In the genomic region with DNA sequence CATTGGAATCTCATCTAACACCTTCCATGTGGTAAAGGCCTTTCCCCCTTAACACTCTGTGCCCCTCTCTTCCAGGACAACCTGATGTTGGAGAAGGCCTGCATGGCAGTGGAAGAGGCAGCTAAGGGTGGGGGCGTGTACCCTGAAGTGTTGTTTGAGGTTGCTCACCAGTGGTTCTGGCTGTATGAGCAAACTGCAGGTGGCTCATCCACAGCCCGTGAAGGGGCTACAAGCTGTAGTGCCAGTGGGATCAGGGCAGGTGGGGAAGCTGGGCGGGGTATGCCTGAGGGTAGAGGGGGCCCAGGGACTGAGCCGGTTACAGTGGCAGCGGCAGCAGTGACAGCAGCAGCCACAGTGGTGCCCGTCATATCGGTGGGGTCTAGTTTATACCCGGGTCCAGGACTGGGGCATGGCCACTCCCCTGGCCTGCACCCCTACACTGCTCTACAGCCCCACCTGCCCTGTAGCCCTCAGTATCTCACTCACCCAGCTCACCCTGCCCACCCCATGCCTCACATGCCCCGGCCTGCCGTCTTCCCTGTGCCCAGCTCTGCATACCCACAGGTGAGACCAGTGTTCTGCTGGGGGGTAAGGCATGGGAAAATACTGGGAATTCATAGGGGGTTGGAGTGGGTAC, we compare ENCODE assay signal across 15 cellular contexts. TPM values are rescaled to one million over a fixed set of nuclear protein-coding genes. Genes with fewer than 3 reads are reported as not detected.
DNase-seq lines count a peak whose midpoint lies in the region; ATAC-seq and FAIRE-seq lines count a peak whose summit lies in the region.
"Had no signal": no experiment of that assay in that cellular context is flagged by ENCODE, and none has a peak within 500 bp of the region (broad histone marks: within the 10 kb centered on the region; RNA-seq: fewer than 3 reads in every experiment).

No MANE protein-coding gene starts in this region.

- no peaks in the 10 kb centered on the region for H3K27me3 Mint-ChIP-seq in activated naive CD8-positive, alpha-beta T cell treated with anti-CD3 and anti-CD28 coated beads, Interleukin-2, amount 50 U/mL, for 24 hours
- no peaks in the 10 kb centered on the region for H3K27me3 Mint-ChIP-seq in memory B cell
- H3K27me3 Mint-ChIP-seq: progenitor cell of endocrine pancreas; stimulated activated naive CD8-positive, alpha-beta T cell treated with anti-CD3 and anti-CD28 coated beads, Interleukin-15, Interleukin-2, amounts not matched to agents 100 ng/mL and 50 ng/mL, for 24 hours had no signal

- peaks cover 6% of the 10 kb centered on the region for H3K4me1 Mint-ChIP-seq in activated naive CD8-positive, alpha-beta T cell treated with anti-CD3 and anti-CD28 coated beads, Interleukin-2, amount 50 U/mL, for 24 hours
- peaks cover 7% of the 10 kb centered on the region for H3K4me1 Mint-ChIP-seq in memory B cell

- ATAC-seq in activated naive CD4-positive, alpha-beta T cell treated with anti-CD3 and anti-CD28 coated beads, Interleukin-2, amount 50 U/mL, for 72 hours: peak; percentile 15 to 21
- peak; percentile 18 for ATAC-seq in activated naive CD8-positive, alpha-beta T cell treated with anti-CD3 and anti-CD28 coated beads, Interleukin-2, amount 50 U/mL, for 24 hours
- ATAC-seq in memory B cell (ENCODE audit: low read depth) (peak; percentile 11), GM19455 (IDR thresholded peaks at IDR 0.05; ENCODE audit: unreplicated experiment) (no peak), GM18868 (IDR thresholded peaks at IDR 0.05; ENCODE audit: unreplicated experiment) (no peak), HG03457 (IDR thresholded peaks at IDR 0.05; ENCODE audit: unreplicated experiment) (no peak)
- ATAC-seq: body of pancreas had no signal

- FAIRE-seq in urothelium cell line (lab: Jason Lieb, UNC): peak; percentile 23

- H3K4me3 Mint-ChIP-seq in activated naive CD8-positive, alpha-beta T cell treated with anti-CD3 and anti-CD28 coated beads, Interleukin-2, amount 50 U/mL, for 24 hours: no peak overlapping the region
- no peak overlapping the region for H3K4me3 Mint-ChIP-seq in memory B cell
- H3K4me3 Mint-ChIP-seq: stimulated activated naive CD8-positive, alpha-beta T cell treated with anti-CD3 and anti-CD28 coated beads, Interleukin-15, Interleukin-2, amounts not matched to agents 100 ng/mL and 50 ng/mL, for 24 hours had no signal

- peak overlapping the region; percentile 43 to 93 for H3K27ac Mint-ChIP-seq in activated naive CD4-positive, alpha-beta T cell treated with anti-CD3 and anti-CD28 coated beads, Interleukin-2, amount 50 U/mL, for 72 hours
- H3K27ac Mint-ChIP-seq in activated naive CD8-positive, alpha-beta T cell treated with anti-CD3 and anti-CD28 coated beads, Interleukin-2, amount 50 U/mL, for 24 hours: no peak overlapping the region
- peak overlapping the region; percentile 47 for H3K27ac Mint-ChIP-seq in memory B cell
- H3K27ac Mint-ChIP-seq: progenitor cell of endocrine pancreas; stimulated activated naive CD8-positive, alpha-beta T cell treated with anti-CD3 and anti-CD28 coated beads, Interleukin-15, Interleukin-2, amounts not matched to agents 100 ng/mL and 50 ng/mL, for 24 hours had no signal

- H3K9me3 Mint-ChIP-seq in activated naive CD4-positive, alpha-beta T cell treated with anti-CD3 and anti-CD28 coated beads, Interleukin-2, amount 50 U/mL, for 72 hours: no peaks in the 10 kb centered on the region
- no peaks in the 10 kb centered on the region for H3K9me3 Mint-ChIP-seq in activated naive CD8-positive, alpha-beta T cell treated with anti-CD3 and anti-CD28 coated beads, Interleukin-2, amount 50 U/mL, for 24 hours
- no peaks in the 10 kb centered on the region for H3K9me3 Mint-ChIP-seq in memory B cell
- H3K9me3 Mint-ChIP-seq: stimulated activated naive CD8-positive, alpha-beta T cell treated with anti-CD3 and anti-CD28 coated beads, Interleukin-15, Interleukin-2, amounts not matched to agents 100 ng/mL and 50 ng/mL, for 24 hours had no signal

- DNase-seq in activated naive CD4-positive, alpha-beta T cell treated with anti-CD3 and anti-CD28 coated beads, Interleukin-2, amount 50 U/mL, for 72 hours (ENCODE audit: low spot score in 2 of 2): no peak
- no peak for DNase-seq in activated naive CD4-positive, alpha-beta T cell treated with Interleukin-2 at 50 U/mL for 16 hours
- no peak for DNase-seq in activated naive CD8-positive, alpha-beta T cell treated with anti-CD3 and anti-CD28 coated beads, Interleukin-2, amount 50 U/mL, for 24 hours
- DNase-seq in memory B cell (ENCODE audit: low spot score in 2 of 2) (no peak), urothelium cell line (ENCODE audit: low spot score) (no peak)
- DNase-seq: body of pancreas, glutamatergic neuron, lower lobe of right lung, NCI-H226, WERI-Rb-1 had no signal

- peaks cover 0 to 5% of the 10 kb centered on the region in 2 donors for H3K36me3 Mint-ChIP-seq in activated naive CD4-positive, alpha-beta T cell treated with anti-CD3 and anti-CD28 coated beads, Interleukin-2, amount 50 U/mL, for 72 hours
- H3K36me3 Mint-ChIP-seq in activated naive CD8-positive, alpha-beta T cell treated with anti-CD3 and anti-CD28 coated beads, Interleukin-2, amount 50 U/mL, for 24 hours (ENCODE audit: low read depth): peaks cover 40% of the 10 kb centered on the region
- H3K36me3 Mint-ChIP-seq in memory B cell: peaks cover 30% of the 10 kb centered on the region

RNA-seq across cellular contexts. Expression of gene NDST2, which starts 12.4 kb away (rescaled TPM):
- 10 to 100 TPM; 66.1 to 76.9 TPM for total RNA-seq in activated naive CD4-positive, alpha-beta T cell treated with anti-CD3 and anti-CD28 coated beads, Interleukin-2, amount 50 U/mL, for 72 hours

RNA-seq across cellular contexts. Expression of gene ZSWIM8, which starts 13.6 kb away (rescaled TPM):
- total RNA-seq in activated naive CD4-positive, alpha-beta T cell treated with anti-CD3 and anti-CD28 coated beads, Interleukin-2, amount 50 U/mL, for 72 hours: 100 to 1,000 TPM in 1 of 2 donors, 10 to 100 TPM in 1; 56.7 to 118 TPM

RNA-seq across cellular contexts. Expression of gene CHCHD1, which starts 17.2 kb away (rescaled TPM):
- total RNA-seq in activated naive CD4-positive, alpha-beta T cell treated with anti-CD3 and anti-CD28 coated beads, Interleukin-2, amount 50 U/mL, for 72 hours: 10 to 100 TPM; 26.7 to 28.7 TPM

RNA-seq across cellular contexts. Expression of gene SEC24C, which starts 54.9 kb away (rescaled TPM):
- total RNA-seq in activated naive CD4-positive, alpha-beta T cell treated with anti-CD3 and anti-CD28 coated beads, Interleukin-2, amount 50 U/mL, for 72 hours: 100 to 1,000 TPM; 101 TPM

Comparison
In these comparisons a context has a peak if more than half of its experiments do, and no peak if none do; other contexts are left out.
1. ATAC-seq: peak in activated naive CD4-positive, alpha-beta T cell treated with anti-CD3 and anti-CD28 coated beads, Interleukin-2, amount 50 U/mL, for 72 hours (2 of 2), activated naive CD8-positive, alpha-beta T cell treated with anti-CD3 and anti-CD28 coated beads, Interleukin-2, amount 50 U/mL, for 24 hours (single experiment) and memory B cell (single experiment); none in GM19455 (single experiment), GM18868 (single experiment) and HG03457 (single experiment).